ENCODE assay signal across 8 cellular contexts in genomic region chr1:36150296-36151132, GRCh38. TPM values are rescaled to one million over a fixed set of nuclear protein-coding genes. Genes with fewer than 3 reads are reported as not detected.
DNase-seq lines count a peak whose midpoint lies in the region; ATAC-seq and TF ChIP-seq lines count a peak whose summit lies in the region.

No MANE protein-coding gene starts in this region.

- H3K4me3 ChIP-seq in AG04449 (ENCODE audit: low read depth, low read length) (peak overlapping the region; percentile 36), kidney epithelial cell (ENCODE audit: low read depth, low read length) (no peak overlapping the region)

- peak; percentile 81 for DNase-seq in AG04449 (ENCODE audit: low read depth, low spot score)
- DNase-seq in NCI-H226: peak; percentile 98
- DNase-seq in activated CD4-positive, CD25-positive, alpha-beta regulatory T cell (lab: John Stamatoyannopoulos, UW): peak; percentile 26 to 40 (median 38)
- DNase-seq in cerebellar nuclear complex (lab: John Stamatoyannopoulos, UW): peak; percentile 91
- DNase-seq in kidney epithelial cell (ENCODE audit: low read depth): peak; percentile 94
- DNase-seq in stimulated activated CD4-positive, alpha-beta T cell treated with anti-CD3 and anti-CD28 coated beads, Interleukin-15, amount 100 ng/mL, for 1 hour (ENCODE audit: low read depth in 1 of 2, low spot score in 1 of 2): peak; percentile 39 to 44

- TF ChIP-seq CTCF in AG04449 (IDR thresholded peaks at IDR 0.05; ENCODE audit: insufficient read depth, low read length, missing control alignments) (no peak), kidney epithelial cell (IDR thresholded peaks at IDR 0.05; ENCODE audit: insufficient read depth, low read length, poor library complexity, severe bottlenecking) (no peak)

- H3K27me3 ChIP-seq in kidney epithelial cell (ENCODE audit: control insufficient read depth, insufficient read depth, low read length): no peaks in the 10 kb centered on the region

- no peaks in the 10 kb centered on the region for H3K36me3 ChIP-seq in kidney epithelial cell (ENCODE audit: control insufficient read depth, insufficient read depth, low read length)

- peak; percentile 27 for ATAC-seq in GM18870 (IDR thresholded peaks at IDR 0.05; ENCODE audit: unreplicated experiment)
- peak; percentile 38 for ATAC-seq in HG03159 (IDR thresholded peaks at IDR 0.05; ENCODE audit: unreplicated experiment)

- CTCF ChIA-PET in AG04449 (lab: Yijun Ruan, JAX): interaction anchor here (0.6 to 10.3 kb wide), 49 partner anchors 10 to 273 kb away, joined by 3 to 164 read pairs (median 4); partner anchors contain the start of genes SH3D21 and THRAP3

- POLR2A ChIA-PET in AG04449 (lab: Yijun Ruan, JAX): interaction anchor here (0.5 to 2.6 kb wide), 19 partner anchors 10 to 273 kb away, joined by 3 to 21 read pairs (median 6); partner anchors contain the start of genes EVA1B, SH3D21 and THRAP3

RNA-seq across cellular contexts. Expression of gene TRAPPC3, which starts 1.2 kb away (rescaled TPM):
- 105 TPM in 2 replicates for total RNA-seq in kidney epithelial cell

RNA-seq across cellular contexts. Expression of gene MAP7D1, which starts 5.4 kb away (rescaled TPM):
- 183 and 236 TPM in 2 replicates for total RNA-seq in kidney epithelial cell

RNA-seq across cellular contexts. Expression of gene COL8A2, which starts 25.5 kb away (rescaled TPM):
- total RNA-seq in kidney epithelial cell: 1.2 TPM in 2 replicates

Comparison
In these comparisons a context has a peak if more than half of its experiments do, and no peak if none do; other contexts are left out.
1. DNase-seq: peak in every context shown above with its lines; median percentile 98 in NCI-H226; 94 in kidney epithelial cell; 91 in cerebellar nuclear complex; 81 in AG04449; 42 in stimulated activated CD4-positive, alpha-beta T cell treated with anti-CD3 and anti-CD28 coated beads, Interleukin-15, amount 100 ng/mL, for 1 hour; 38 in activated CD4-positive, CD25-positive, alpha-beta regulatory T cell.